1 cellular context compared by ENCODE assay signal in the genomic region with DNA sequence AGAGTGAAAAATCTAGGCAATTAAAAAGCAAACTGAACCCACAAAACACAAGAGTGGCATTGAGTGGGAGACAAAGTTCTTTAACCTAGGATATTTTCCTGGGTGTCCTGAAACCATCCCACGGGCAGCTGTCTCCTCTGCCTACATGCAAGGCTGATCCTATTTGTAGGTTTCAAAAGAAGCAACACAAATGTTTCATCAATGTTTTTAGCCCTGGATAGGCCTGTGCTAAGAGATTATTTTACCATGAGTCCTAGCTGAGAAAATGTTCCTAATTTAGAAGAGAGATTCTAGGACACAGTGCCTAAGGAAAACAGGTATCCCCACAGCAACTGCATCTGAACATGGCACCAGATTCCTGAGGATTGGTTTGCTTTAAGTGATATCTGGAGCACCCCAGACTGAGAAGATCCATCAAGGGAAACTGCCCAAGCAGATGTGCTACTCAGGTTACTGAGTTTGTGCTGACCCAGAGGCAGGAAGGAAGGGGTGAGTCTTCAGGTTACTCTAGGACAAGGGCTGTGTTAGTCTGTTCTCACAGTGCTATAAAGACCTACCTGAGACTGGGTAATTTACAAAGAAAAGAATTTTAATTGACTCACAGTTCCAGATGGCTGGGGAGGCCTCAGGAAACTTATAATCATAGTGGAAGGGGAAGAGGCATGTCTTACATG.
TF ChIP-seq lines count a peak whose summit lies in the region.

No MANE protein-coding gene starts in this region.

TF ChIP-seq in GM23338, 12 proteins besides CTCF, POLR2A, EP300 and RAD21 (continued from another document):
- TF ChIP-seq, protein P1, sequence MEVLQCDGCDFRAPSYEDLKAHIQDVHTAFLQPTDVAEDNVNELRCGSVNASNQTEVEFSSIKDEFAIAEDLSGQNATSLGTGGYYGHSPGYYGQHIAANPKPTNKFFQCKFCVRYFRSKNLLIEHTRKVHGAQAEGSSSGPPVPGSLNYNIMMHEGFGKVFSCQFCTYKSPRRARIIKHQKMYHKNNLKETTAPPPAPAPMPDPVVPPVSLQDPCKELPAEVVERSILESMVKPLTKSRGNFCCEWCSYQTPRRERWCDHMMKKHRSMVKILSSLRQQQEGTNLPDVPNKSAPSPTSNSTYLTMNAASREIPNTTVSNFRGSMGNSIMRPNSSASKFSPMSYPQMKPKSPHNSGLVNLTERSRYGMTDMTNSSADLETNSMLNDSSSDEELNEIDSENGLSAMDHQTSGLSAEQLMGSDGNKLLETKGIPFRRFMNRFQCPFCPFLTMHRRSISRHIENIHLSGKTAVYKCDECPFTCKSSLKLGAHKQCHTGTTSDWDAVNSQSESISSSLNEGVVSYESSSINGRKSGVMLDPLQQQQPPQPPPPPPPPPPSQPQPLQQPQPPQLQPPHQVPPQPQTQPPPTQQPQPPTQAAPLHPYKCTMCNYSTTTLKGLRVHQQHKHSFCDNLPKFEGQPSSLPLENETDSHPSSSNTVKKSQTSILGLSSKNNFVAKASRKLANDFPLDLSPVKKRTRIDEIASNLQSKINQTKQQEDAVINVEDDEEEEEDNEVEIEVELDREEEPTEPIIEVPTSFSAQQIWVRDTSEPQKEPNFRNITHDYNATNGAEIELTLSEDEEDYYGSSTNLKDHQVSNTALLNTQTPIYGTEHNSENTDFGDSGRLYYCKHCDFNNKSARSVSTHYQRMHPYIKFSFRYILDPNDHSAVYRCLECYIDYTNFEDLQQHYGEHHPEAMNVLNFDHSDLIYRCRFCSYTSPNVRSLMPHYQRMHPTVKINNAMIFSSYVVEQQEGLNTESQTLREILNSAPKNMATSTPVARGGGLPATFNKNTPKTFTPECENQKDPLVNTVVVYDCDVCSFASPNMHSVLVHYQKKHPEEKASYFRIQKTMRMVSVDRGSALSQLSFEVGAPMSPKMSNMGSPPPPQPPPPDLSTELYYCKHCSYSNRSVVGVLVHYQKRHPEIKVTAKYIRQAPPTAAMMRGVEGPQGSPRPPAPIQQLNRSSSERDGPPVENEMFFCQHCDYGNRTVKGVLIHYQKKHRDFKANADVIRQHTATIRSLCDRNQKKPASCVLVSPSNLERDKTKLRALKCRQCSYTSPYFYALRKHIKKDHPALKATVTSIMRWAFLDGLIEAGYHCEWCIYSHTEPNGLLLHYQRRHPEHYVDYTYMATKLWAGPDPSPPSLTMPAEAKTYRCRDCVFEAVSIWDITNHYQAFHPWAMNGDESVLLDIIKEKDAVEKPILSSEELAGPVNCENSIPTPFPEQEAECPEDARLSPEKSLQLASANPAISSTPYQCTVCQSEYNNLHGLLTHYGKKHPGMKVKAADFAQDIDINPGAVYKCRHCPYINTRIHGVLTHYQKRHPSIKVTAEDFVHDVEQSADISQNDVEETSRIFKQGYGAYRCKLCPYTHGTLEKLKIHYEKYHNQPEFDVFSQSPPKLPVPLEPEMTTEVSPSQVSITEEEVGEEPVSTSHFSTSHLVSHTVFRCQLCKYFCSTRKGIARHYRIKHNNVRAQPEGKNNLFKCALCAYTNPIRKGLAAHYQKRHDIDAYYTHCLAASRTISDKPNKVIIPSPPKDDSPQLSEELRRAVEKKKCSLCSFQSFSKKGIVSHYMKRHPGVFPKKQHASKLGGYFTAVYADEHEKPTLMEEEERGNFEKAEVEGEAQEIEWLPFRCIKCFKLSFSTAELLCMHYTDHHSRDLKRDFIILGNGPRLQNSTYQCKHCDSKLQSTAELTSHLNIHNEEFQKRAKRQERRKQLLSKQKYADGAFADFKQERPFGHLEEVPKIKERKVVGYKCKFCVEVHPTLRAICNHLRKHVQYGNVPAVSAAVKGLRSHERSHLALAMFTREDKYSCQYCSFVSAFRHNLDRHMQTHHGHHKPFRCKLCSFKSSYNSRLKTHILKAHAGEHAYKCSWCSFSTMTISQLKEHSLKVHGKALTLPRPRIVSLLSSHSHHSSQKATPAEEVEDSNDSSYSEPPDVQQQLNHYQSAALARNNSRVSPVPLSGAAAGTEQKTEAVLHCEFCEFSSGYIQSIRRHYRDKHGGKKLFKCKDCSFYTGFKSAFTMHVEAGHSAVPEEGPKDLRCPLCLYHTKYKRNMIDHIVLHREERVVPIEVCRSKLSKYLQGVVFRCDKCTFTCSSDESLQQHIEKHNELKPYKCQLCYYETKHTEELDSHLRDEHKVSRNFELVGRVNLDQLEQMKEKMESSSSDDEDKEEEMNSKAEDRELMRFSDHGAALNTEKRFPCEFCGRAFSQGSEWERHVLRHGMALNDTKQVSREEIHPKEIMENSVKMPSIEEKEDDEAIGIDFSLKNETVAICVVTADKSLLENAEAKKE (CRISPR knock-in tag; IDR thresholded peaks at IDR 0.05): no peak
- TF ChIP-seq EZH2phosphoT487 (IDR thresholded peaks at IDR 0.05; ENCODE audit: unreplicated experiment) (no peak), NANOG (IDR thresholded peaks at IDR 0.05; ENCODE audit: borderline replicate concordance) (no peak), ZNF114 (CRISPR knock-in tag; IDR thresholded peaks at IDR 0.05) (no peak), POLR2AphosphoS5 (IDR thresholded peaks at IDR 0.05; ENCODE audit: low read depth) (no peak), CREB1 (CRISPR knock-in tag; IDR thresholded peaks at IDR 0.05; ENCODE audit: low read depth) (no peak), EZH2 (IDR thresholded peaks at IDR 0.05; ENCODE audit: low read depth, unreplicated experiment) (no peak), JUNB (IDR thresholded peaks at IDR 0.05; ENCODE audit: unreplicated experiment) (no peak)
